1 cellular context compared by ENCODE assay signal in genomic region chr15:99719096-99719541, GRCh38.
TF ChIP-seq lines count a peak whose summit lies in the region.

No MANE protein-coding gene starts in this region.

TF ChIP-seq in GM23338, 12 proteins besides CTCF, POLR2A, EP300 and RAD21 (continued from another document):
- no peak for TF ChIP-seq ZNF462 (CRISPR knock-in tag; IDR thresholded peaks at IDR 0.05)
- no peak for TF ChIP-seq ZNF114 (CRISPR knock-in tag; IDR thresholded peaks at IDR 0.05)
- TF ChIP-seq ETS1 (IDR thresholded peaks at IDR 0.05): no peak
- no peak for TF ChIP-seq EZH2phosphoT487 (IDR thresholded peaks at IDR 0.05; ENCODE audit: unreplicated experiment)
- TF ChIP-seq POLR2AphosphoS5 (IDR thresholded peaks at IDR 0.05; ENCODE audit: low read depth): no peak
- no peak for TF ChIP-seq JUNB (IDR thresholded peaks at IDR 0.05; ENCODE audit: unreplicated experiment)
